In the genomic region with DNA sequence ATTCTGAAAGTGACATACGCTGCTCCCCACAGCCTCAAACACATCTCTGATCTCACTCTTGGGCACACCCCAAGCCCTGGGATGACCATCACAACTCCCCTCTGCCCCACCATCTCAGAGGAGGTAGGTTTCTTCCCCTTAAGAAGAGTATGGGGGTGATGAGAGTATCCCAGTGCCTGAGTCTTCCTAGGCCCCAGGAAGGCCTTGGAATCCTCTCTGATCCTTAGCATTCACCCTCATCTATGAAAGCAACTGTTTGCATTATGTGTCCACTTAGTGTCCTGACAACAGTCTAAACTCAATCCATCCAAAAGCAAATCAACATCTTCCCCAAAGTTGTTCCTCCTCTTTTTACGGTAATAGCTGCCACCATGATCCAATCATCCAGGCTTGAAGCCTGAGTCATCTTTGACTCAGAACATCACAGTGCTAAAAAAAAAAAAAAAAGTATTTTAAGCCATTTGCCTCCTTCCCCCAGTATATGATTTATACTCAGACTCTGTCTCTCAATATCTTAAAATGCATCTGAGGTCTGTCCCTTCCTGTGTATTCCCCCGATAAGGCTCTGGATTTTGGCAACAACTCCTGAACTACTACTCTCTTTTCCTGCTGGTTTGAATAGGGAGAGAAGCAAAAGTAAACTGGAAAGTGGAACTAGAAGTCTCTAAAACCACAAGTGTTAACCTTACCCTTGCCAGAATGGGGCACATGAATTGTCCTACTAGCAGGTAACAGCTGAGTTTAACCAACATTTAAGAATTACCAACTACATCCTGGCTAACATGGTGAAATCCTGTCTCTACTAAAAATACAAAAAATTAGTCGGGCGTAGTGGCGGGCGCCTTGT, we compare ENCODE assay signal across 8 cellular contexts. TPM values are rescaled to one million over a fixed set of nuclear protein-coding genes. Genes with fewer than 3 reads are reported as not detected.
DNase-seq lines count a peak whose midpoint lies in the region; ATAC-seq and TF ChIP-seq lines count a peak whose summit lies in the region.

No MANE protein-coding gene starts in this region.

- H3K4me1 ChIP-seq in BLaER1 treated with 17β-estradiol and CSF1 and Interleukin-3, amounts not matched to agents 10 nM and 100 nM = peaks cover 8 to 76% (median 27%) of the 10 kb centered on the region in 10 experiments; a peak in 19 of 20 replicates
- H3K4me1 ChIP-seq in left ventricle myocardium inferior = peaks cover 78% of the 10 kb centered on the region

- peak overlapping the region; percentile 60 to 99 (median 77); a peak in 21 of 22 replicates for H3K27ac ChIP-seq in BLaER1 treated with 17β-estradiol and CSF1 and Interleukin-3, amounts not matched to agents 10 nM and 100 nM
- H3K27ac ChIP-seq in left ventricle myocardium inferior (replicated peaks) (peak overlapping the region; percentile 90), substantia nigra (ENCODE audit: low read depth, low read length, poor library complexity, severe bottlenecking) (peak overlapping the region; percentile 44)

- H3K4me3 ChIP-seq in BLaER1 treated with 17β-estradiol and CSF1 and Interleukin-3, amounts not matched to agents 10 nM and 100 nM = peak overlapping the region in 2 of 10 experiments; percentile 21 to 39; a peak in 2 of 20 replicates
- peak overlapping the region; percentile 18 for H3K4me3 ChIP-seq in left ventricle myocardium inferior

- intact Hi-C loops in activated T-helper 1 cell treated with anti-CD3 and anti-CD28 coated beads, Interleukin-12 subunit alpha, Interleukin-12 subunit beta, Interleukin-2, Interleukin-4 antibody, amounts not matched to agents 30 ng/mL and 10 ng/mL and 1 ng/mL, durations not matched to agents 14 hours and 24 hours and 36 hours (cut with micrococcal nuclease) = loop anchor here (1.0 to 2.0 kb wide), 9 partner anchors 13 to 707 kb away; a partner anchor contains a TSS
- intact Hi-C loops in left ventricle myocardium inferior (cut with micrococcal nuclease) = no loop called here

- H3K4me2 ChIP-seq in BLaER1 treated with 17β-estradiol and CSF1 and Interleukin-3, amounts not matched to agents 10 nM and 100 nM = peak overlapping the region; percentile 9 to 89 (median 70)

- peak overlapping the region; percentile 47 for H3K4me3 Mint-ChIP-seq in activated T-helper 1 cell treated with anti-CD3 and anti-CD28 coated beads, Interleukin-12 subunit alpha, Interleukin-12 subunit beta, Interleukin-2, Interleukin-4 antibody, amounts not matched to agents 30 ng/mL and 10 ng/mL and 1 ng/mL, durations not matched to agents 14 hours and 24 hours and 36 hours

- ATAC-seq in GM19395 (IDR thresholded peaks at IDR 0.05; ENCODE audit: unreplicated experiment) (peak; percentile 43), HG03432 (IDR thresholded peaks at IDR 0.05; ENCODE audit: unreplicated experiment) (peak; percentile 43)

- H3K9ac ChIP-seq in BLaER1 treated with 17β-estradiol and CSF1 and Interleukin-3, amounts not matched to agents 10 nM and 100 nM = peak overlapping the region in 7 of 11 experiments; percentile 26 to 88 (median 74); a peak in 11 of 22 replicates

- H3K4me1 Mint-ChIP-seq in activated T-helper 1 cell treated with anti-CD3 and anti-CD28 coated beads, Interleukin-12 subunit alpha, Interleukin-12 subunit beta, Interleukin-2, Interleukin-4 antibody, amounts not matched to agents 30 ng/mL and 10 ng/mL and 1 ng/mL, durations not matched to agents 14 hours and 24 hours and 36 hours (ENCODE audit: low read depth) = peaks cover 45% of the 10 kb centered on the region

- H3K9me3 ChIP-seq in BLaER1 treated with 17β-estradiol and CSF1 and Interleukin-3, amounts not matched to agents 10 nM and 100 nM (replicated peaks in 1 of 11) = peaks cover 0 to 11% (median 0%) of the 10 kb centered on the region in 11 experiments; a peak in 4 of 22 replicates
- no peaks in the 10 kb centered on the region for H3K9me3 ChIP-seq in left ventricle myocardium inferior (replicated peaks)

- no peak for DNase-seq in activated T-helper 1 cell treated with anti-CD3 and anti-CD28 coated beads, Interleukin-12 subunit alpha, Interleukin-12 subunit beta, Interleukin-2, Interleukin-4 antibody, amounts not matched to agents 30 ng/mL and 10 ng/mL and 1 ng/mL, durations not matched to agents 14 hours and 24 hours and 36 hours (ENCODE audit: low spot score)
- DNase-seq in left ventricle myocardium inferior (no peak), substantia nigra (lab: John Stamatoyannopoulos, UW) (no peak), SW480 (ENCODE audit: low spot score) (no peak)
- DNase-seq in stimulated activated naive CD4-positive, alpha-beta T cell treated with Interleukin-2 at 50 U/mL for 16 hours (lab: John Stamatoyannopoulos, UW) = no peak

- peaks cover 5% of the 10 kb centered on the region for H3K36me3 Mint-ChIP-seq in activated T-helper 1 cell treated with anti-CD3 and anti-CD28 coated beads, Interleukin-12 subunit alpha, Interleukin-12 subunit beta, Interleukin-2, Interleukin-4 antibody, amounts not matched to agents 30 ng/mL and 10 ng/mL and 1 ng/mL, durations not matched to agents 14 hours and 24 hours and 36 hours (ENCODE audit: low read depth)

- H4K20me1 ChIP-seq in BLaER1 treated with 17β-estradiol and CSF1 and Interleukin-3, amounts not matched to agents 10 nM and 100 nM = no peaks in the 10 kb centered on the region

- no peak for TF ChIP-seq CTCF in left ventricle myocardium inferior (IDR thresholded peaks at IDR 0.05; ENCODE audit: borderline replicate concordance)

- H3K27me3 ChIP-seq in BLaER1 treated with 17β-estradiol and CSF1 and Interleukin-3, amounts not matched to agents 10 nM and 100 nM = no peaks in the 10 kb centered on the region
- H3K27me3 ChIP-seq in left ventricle myocardium inferior (ENCODE audit: low read depth) = no peaks in the 10 kb centered on the region

- peaks cover 5% of the 10 kb centered on the region for H3K9me3 Mint-ChIP-seq in activated T-helper 1 cell treated with anti-CD3 and anti-CD28 coated beads, Interleukin-12 subunit alpha, Interleukin-12 subunit beta, Interleukin-2, Interleukin-4 antibody, amounts not matched to agents 30 ng/mL and 10 ng/mL and 1 ng/mL, durations not matched to agents 14 hours and 24 hours and 36 hours

- H3K27ac Mint-ChIP-seq in activated T-helper 1 cell treated with anti-CD3 and anti-CD28 coated beads, Interleukin-12 subunit alpha, Interleukin-12 subunit beta, Interleukin-2, Interleukin-4 antibody, amounts not matched to agents 30 ng/mL and 10 ng/mL and 1 ng/mL, durations not matched to agents 14 hours and 24 hours and 36 hours = peak overlapping the region; percentile 89

- H3K36me3 ChIP-seq in BLaER1 treated with 17β-estradiol and CSF1 and Interleukin-3, amounts not matched to agents 10 nM and 100 nM = peaks cover 0 to 5% (median 0%) of the 10 kb centered on the region in 11 experiments; a peak in 1 of 22 replicates
- peaks cover 30% of the 10 kb centered on the region for H3K36me3 ChIP-seq in left ventricle myocardium inferior

- H3K27me3 Mint-ChIP-seq in activated T-helper 1 cell treated with anti-CD3 and anti-CD28 coated beads, Interleukin-12 subunit alpha, Interleukin-12 subunit beta, Interleukin-2, Interleukin-4 antibody, amounts not matched to agents 30 ng/mL and 10 ng/mL and 1 ng/mL, durations not matched to agents 14 hours and 24 hours and 36 hours (ENCODE audit: insufficient read depth) = peaks cover under 1% of the 10 kb centered on the region

RNA-seq across cellular contexts. Expression of a gene that starts 22.5 kb away (rescaled TPM):
- total RNA-seq in activated T-helper 1 cell treated with anti-CD3 and anti-CD28 coated beads, Interleukin-12 subunit alpha, Interleukin-12 subunit beta, Interleukin-2, Interleukin-4 antibody, amounts not matched to agents 30 ng/mL and 10 ng/mL and 1 ng/mL, durations not matched to agents 14 hours and 24 hours and 36 hours = 1.0 and 1.2 TPM in 2 replicates
- total RNA-seq in left ventricle myocardium inferior = 512 TPM

RNA-seq across cellular contexts. Expression of a gene that starts 39.3 kb away (rescaled TPM):
- 62.2 and 70.7 TPM in 2 replicates for total RNA-seq in activated T-helper 1 cell treated with anti-CD3 and anti-CD28 coated beads, Interleukin-12 subunit alpha, Interleukin-12 subunit beta, Interleukin-2, Interleukin-4 antibody, amounts not matched to agents 30 ng/mL and 10 ng/mL and 1 ng/mL, durations not matched to agents 14 hours and 24 hours and 36 hours
- total RNA-seq in left ventricle myocardium inferior = 165 TPM

RNA-seq across cellular contexts. Expression of a gene that starts 40.2 kb away (rescaled TPM):
- 0.22 and 0.29 TPM in 2 replicates for total RNA-seq in activated T-helper 1 cell treated with anti-CD3 and anti-CD28 coated beads, Interleukin-12 subunit alpha, Interleukin-12 subunit beta, Interleukin-2, Interleukin-4 antibody, amounts not matched to agents 30 ng/mL and 10 ng/mL and 1 ng/mL, durations not matched to agents 14 hours and 24 hours and 36 hours
- total RNA-seq in left ventricle myocardium inferior = 2.8 TPM

RNA-seq across cellular contexts. Expression of a gene that starts 58.6 kb away (rescaled TPM):
- 3.8 and 4.6 TPM in 2 replicates for total RNA-seq in activated T-helper 1 cell treated with anti-CD3 and anti-CD28 coated beads, Interleukin-12 subunit alpha, Interleukin-12 subunit beta, Interleukin-2, Interleukin-4 antibody, amounts not matched to agents 30 ng/mL and 10 ng/mL and 1 ng/mL, durations not matched to agents 14 hours and 24 hours and 36 hours
- total RNA-seq in left ventricle myocardium inferior = 9.8 TPM

Comparison
In these comparisons a context has a peak if more than half of its experiments do, and no peak if none do; other contexts are left out.
1. RNA of a gene that starts 22.5 kb away (total RNA-seq): 512 TPM in left ventricle myocardium inferior (single experiment); 1.0 to 1.2 TPM in activated T-helper 1 cell treated with anti-CD3 and anti-CD28 coated beads, Interleukin-12 subunit alpha, Interleukin-12 subunit beta, Interleukin-2, Interleukin-4 antibody, amounts not matched to agents 30 ng/mL and 10 ng/mL and 1 ng/mL, durations not matched to agents 14 hours and 24 hours and 36 hours; every median in the first group is over 100 times any median in the second.
2. Peak in every context shown above with its lines, with median percentiles within 50 percentile points of each other: H3K27ac ChIP-seq.